29 cellular contexts compared by ENCODE assay signal in the genomic region with DNA sequence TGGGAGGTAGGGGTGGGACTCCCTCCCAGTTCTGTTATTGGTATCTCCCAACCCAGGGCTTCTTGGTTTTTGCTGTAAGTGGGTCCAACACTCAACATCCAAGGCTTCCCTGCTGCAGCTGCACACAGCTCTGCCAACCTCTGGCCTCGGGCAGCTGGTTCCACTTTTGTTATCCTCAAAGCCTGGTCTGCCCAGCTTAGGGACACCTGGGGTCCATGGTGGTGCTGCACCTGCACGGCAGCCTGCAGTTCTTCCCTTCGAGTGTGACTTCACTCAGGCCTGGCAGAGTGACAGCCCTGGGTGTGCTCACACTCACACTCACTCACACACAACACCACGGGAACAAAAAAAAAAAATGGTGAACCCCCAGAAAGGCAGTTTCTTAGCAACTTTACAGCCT. TPM values are rescaled to one million over a fixed set of nuclear protein-coding genes. Genes with fewer than 3 reads are reported as not detected.
"Had no signal": no experiment of that assay in that cellular context is flagged by ENCODE, and none has a peak within 500 bp of the region (broad histone marks: within the 10 kb centered on the region; RNA-seq: fewer than 3 reads in every experiment).

No MANE protein-coding gene starts in this region.

- H3K27me3 Mint-ChIP-seq: activated B cell treated with CpG ODN at 0.5 μM for 24 hours; activated CD4-positive, alpha-beta memory T cell treated with anti-CD3 and anti-CD28 coated beads for 36 hours; activated CD4-positive, alpha-beta T cell treated with anti-CD3 and anti-CD28 coated beads, Interleukin-2, amount 10 ng/mL, durations not matched to agents 7 days and 5 days; activated naive CD4-positive, alpha-beta T cell treated with anti-CD3 and anti-CD28 coated beads, Interleukin-2, amount 10 ng/mL, durations not matched to agents 7 days and 5 days; activated naive CD8-positive, alpha-beta T cell treated with anti-CD3 and anti-CD28 coated beads for 36 hours; T-helper 17 cell had no signal

- H3K27me3 ChIP-seq: brain microvascular endothelial cell, cardiac muscle cell, Peyer's patch had no signal

- DNase-seq: activated B cell treated with CpG ODN at 0.5 μM for 24 hours; activated CD4-positive, alpha-beta memory T cell treated with anti-CD3 and anti-CD28 coated beads for 36 hours; activated CD4-positive, alpha-beta T cell treated with anti-CD3 and anti-CD28 coated beads for 1 hour; activated CD4-positive, alpha-beta T cell treated with anti-CD3 and anti-CD28 coated beads, Interleukin-2, amount 10 ng/mL, durations not matched to agents 7 days and 5 days; activated CD8-positive, alpha-beta memory T cell treated with anti-CD3 and anti-CD28 coated beads for 24 hours; activated gamma-delta T cell treated with Interleukin-2 at 50 U/mL for 16 hours; activated naive CD4-positive, alpha-beta T cell treated with anti-CD3 and anti-CD28 coated beads, Interleukin-2, amount 10 ng/mL, durations not matched to agents 7 days and 5 days; activated naive CD8-positive, alpha-beta T cell treated with anti-CD3 and anti-CD28 coated beads for 36 hours; activated T-cell treated with anti-CD3 and anti-CD28 coated beads, Interleukin-2, amount 50 U/mL, for 72 hours; brain microvascular endothelial cell; KG1; NCI-H1048; NCI-H1694 treated with DMSO at 0.1 percent for 48 hours; NCI-H2029 treated with DMSO at 0.1 percent for 48 hours; NCI-H446 treated with DMSO at 0.1 percent for 48 hours; NCI-H524 treated with DMSO at 0.1 percent for 48 hours; NCI-H774; NK-92 treated with Interleukin-12 subunit alpha and Interleukin-12 subunit beta, amount 100 ng/mL, for 24 hours; Peyer's patch; SHP77 treated with DMSO at 0.1 percent for 48 hours; T-helper 17 cell; T-helper 9 cell had no signal

- H3K36me3 ChIP-seq: brain microvascular endothelial cell, cardiac muscle cell had no signal

- H3K4me1 Mint-ChIP-seq: activated B cell treated with CpG ODN at 0.5 μM for 24 hours; activated CD4-positive, alpha-beta T cell treated with anti-CD3 and anti-CD28 coated beads, Interleukin-2, amount 10 ng/mL, durations not matched to agents 7 days and 5 days; activated naive CD4-positive, alpha-beta T cell treated with anti-CD3 and anti-CD28 coated beads, Interleukin-2, amount 10 ng/mL, durations not matched to agents 7 days and 5 days had no signal

- H3K4me1 ChIP-seq: Peyer's patch had no signal

- H3K9me3 ChIP-seq: Peyer's patch had no signal

- H3K4me3 ChIP-seq: cardiac muscle cell, Peyer's patch had no signal

- H3K9me3 Mint-ChIP-seq: activated B cell treated with CpG ODN at 0.5 μM for 24 hours; activated CD4-positive, alpha-beta memory T cell treated with anti-CD3 and anti-CD28 coated beads for 36 hours; activated naive CD4-positive, alpha-beta T cell treated with anti-CD3 and anti-CD28 coated beads, Interleukin-2, amount 10 ng/mL, durations not matched to agents 7 days and 5 days; activated naive CD8-positive, alpha-beta T cell treated with anti-CD3 and anti-CD28 coated beads for 36 hours; activated T-cell treated with anti-CD3 and anti-CD28 coated beads, Interleukin-2, amount 50 U/mL, for 72 hours had no signal

- ATAC-seq: activated T-cell treated with anti-CD3 and anti-CD28 coated beads, Interleukin-2, amount 50 U/mL, for 72 hours; T-helper 17 cell had no signal

- FAIRE-seq: TTC549 had no signal

- H3K4me3 Mint-ChIP-seq: activated B cell treated with CpG ODN at 0.5 μM for 24 hours; activated CD4-positive, alpha-beta memory T cell treated with anti-CD3 and anti-CD28 coated beads for 36 hours; activated CD4-positive, alpha-beta T cell treated with anti-CD3 and anti-CD28 coated beads, Interleukin-2, amount 10 ng/mL, durations not matched to agents 7 days and 5 days; activated naive CD4-positive, alpha-beta T cell treated with anti-CD3 and anti-CD28 coated beads, Interleukin-2, amount 10 ng/mL, durations not matched to agents 7 days and 5 days; activated naive CD8-positive, alpha-beta T cell treated with anti-CD3 and anti-CD28 coated beads for 36 hours; activated T-cell treated with anti-CD3 and anti-CD28 coated beads, Interleukin-2, amount 50 U/mL, for 72 hours; T-helper 17 cell had no signal

- H3K27ac Mint-ChIP-seq: activated B cell treated with CpG ODN at 0.5 μM for 24 hours; activated CD4-positive, alpha-beta memory T cell treated with anti-CD3 and anti-CD28 coated beads for 36 hours; activated CD4-positive, alpha-beta T cell treated with anti-CD3 and anti-CD28 coated beads, Interleukin-2, amount 10 ng/mL, durations not matched to agents 7 days and 5 days; activated naive CD4-positive, alpha-beta T cell treated with anti-CD3 and anti-CD28 coated beads, Interleukin-2, amount 10 ng/mL, durations not matched to agents 7 days and 5 days; activated naive CD8-positive, alpha-beta T cell treated with anti-CD3 and anti-CD28 coated beads for 36 hours; activated T-cell treated with anti-CD3 and anti-CD28 coated beads, Interleukin-2, amount 50 U/mL, for 72 hours; activated T-helper 2 cell treated with anti-CD3 and anti-CD28 coated beads, Interferon-gamma antibody, Interleukin-2, Interleukin-4, amounts not matched to agents 10 μg/mL and 5 μg/mL and 100 μg/mL, durations not matched to agents 14 hours and 24 hours and 36 hours; T-helper 17 cell had no signal

- H3K27ac ChIP-seq: brain microvascular endothelial cell, cardiac muscle cell, Peyer's patch had no signal

RNA-seq across cellular contexts. Expression of a gene that starts 47.6 kb away (rescaled TPM):
- total RNA-seq: activated B cell treated with CpG ODN at 0.5 μM for 24 hours; activated CD4-positive, alpha-beta memory T cell treated with anti-CD3 and anti-CD28 coated beads for 36 hours; activated CD4-positive, alpha-beta T cell treated with anti-CD3 and anti-CD28 coated beads, Interleukin-2, amount 10 ng/mL, durations not matched to agents 7 days and 5 days; activated naive CD8-positive, alpha-beta T cell treated with anti-CD3 and anti-CD28 coated beads for 36 hours; activated T-cell treated with anti-CD3 and anti-CD28 coated beads, Interleukin-2, amount 50 U/mL, for 72 hours; activated T-helper 2 cell treated with anti-CD3 and anti-CD28 coated beads, Interferon-gamma antibody, Interleukin-2, Interleukin-4, amounts not matched to agents 10 μg/mL and 5 μg/mL and 100 μg/mL, durations not matched to agents 14 hours and 24 hours and 36 hours; LHCN-M2; M059J; SK-MEL-5; T-helper 17 cell had no signal
- polyA plus RNA-seq: adipose tissue had no signal
